ENCODE assay signal across 13 cellular contexts in genomic region chr21:43925096-43925481, GRCh38.
DNase-seq lines count a peak whose midpoint lies in the region; ATAC-seq and TF ChIP-seq lines count a peak whose summit lies in the region.
"Had no signal": no experiment of that assay in that cellular context is flagged by ENCODE, and none has a peak within 500 bp of the region (broad histone marks: within the 10 kb centered on the region; RNA-seq: fewer than 3 reads in every experiment).

No MANE protein-coding gene starts in this region.

- no peaks in the 10 kb centered on the region for H3K9me3 ChIP-seq in gastrocnemius medialis

- H3K9me3 Mint-ChIP-seq in chondrocyte (ENCODE audit: low read depth): no peaks in the 10 kb centered on the region
- H3K9me3 Mint-ChIP-seq: central memory CD8-positive, alpha-beta T cell; stimulated activated effector memory CD8-positive, alpha-beta T cell treated with anti-CD3 and anti-CD28 coated beads, Interleukin-12 subunit alpha, Interleukin-12 subunit beta, amount 100 ng/mL, for 72 hours had no signal

- H3K36me3 Mint-ChIP-seq in chondrocyte (ENCODE audit: low read depth): no peaks in the 10 kb centered on the region

- no peaks in the 10 kb centered on the region for H3K27me3 ChIP-seq in gastrocnemius medialis

- peak overlapping the region; percentile 94 to 98 (median 96) for H3K27ac ChIP-seq in gastrocnemius medialis

- TF ChIP-seq POLR2A in gastrocnemius medialis (IDR thresholded peaks at IDR 0.05): peak; percentile 25 to 44

- H3K27me3 Mint-ChIP-seq in chondrocyte (ENCODE audit: low read depth): no peaks in the 10 kb centered on the region
- H3K27me3 Mint-ChIP-seq: activated CD8-positive, alpha-beta memory T cell treated with anti-CD3 and anti-CD28 coated beads, Interleukin-2, amount 10 ng/mL, durations not matched to agents 7 days and 5 days; central memory CD8-positive, alpha-beta T cell had no signal

- in situ Hi-C loops in gastrocnemius medialis (cut with MboI; ENCODE audit: low sequenced_read_pairs in 4 of 4): loop anchor here in 1 of 4 donors (25.0 kb wide), 1 partner anchor 88 kb away; no protein-coding TSS in a partner anchor

- no peak overlapping the region for H3K27ac Mint-ChIP-seq in chondrocyte (ENCODE audit: unreplicated experiment)
- H3K27ac Mint-ChIP-seq: activated CD8-positive, alpha-beta memory T cell treated with anti-CD3 and anti-CD28 coated beads, Interleukin-2, amount 10 ng/mL, durations not matched to agents 7 days and 5 days; stimulated activated effector memory CD8-positive, alpha-beta T cell treated with anti-CD3 and anti-CD28 coated beads, Interleukin-12 subunit alpha, Interleukin-12 subunit beta, amount 100 ng/mL, for 72 hours had no signal

- intact Hi-C loops in left colon (cut with DNase I, micrococcal nuclease): no loop called here
- intact Hi-C loops in gastrocnemius medialis (cut with DNase I; ENCODE audit: low total_unique reads): loop anchor here (5.0 kb wide), 1 partner anchor 98 kb away; no protein-coding TSS in a partner anchor

- H3K4me1 Mint-ChIP-seq in chondrocyte (ENCODE audit: low read depth): peaks cover 26% of the 10 kb centered on the region

- peaks cover 78 to 91% of the 10 kb centered on the region in 2 donors for H3K4me1 ChIP-seq in gastrocnemius medialis

- DNase-seq in HuH-7 (ENCODE audit: low spot score) (peak; percentile 69), chondrocyte (ENCODE audit: low spot score) (peak; percentile 82), left colon (peak; percentile 66 to 76), gastrocnemius medialis (peak; percentile 44 to 72), NCI-H2081 (lab: John Stamatoyannopoulos, UW) (no peak), T-helper 9 cell (no peak)
- DNase-seq: activated CD8-positive, alpha-beta memory T cell treated with anti-CD3 and anti-CD28 coated beads, Interleukin-2, amount 10 ng/mL, durations not matched to agents 7 days and 5 days; activated naive CD4-positive, alpha-beta T cell treated with anti-CD3 and anti-CD28 coated beads, Interleukin-2, amount 50 U/mL, for 16 hours; NCI-H187; NCI-H82 had no signal

- H3K4me3 Mint-ChIP-seq in chondrocyte (ENCODE audit: unreplicated experiment): no peak overlapping the region
- H3K4me3 Mint-ChIP-seq: activated CD8-positive, alpha-beta memory T cell treated with anti-CD3 and anti-CD28 coated beads, Interleukin-2, amount 10 ng/mL, durations not matched to agents 7 days and 5 days; central memory CD8-positive, alpha-beta T cell; stimulated activated effector memory CD8-positive, alpha-beta T cell treated with anti-CD3 and anti-CD28 coated beads, Interleukin-12 subunit alpha, Interleukin-12 subunit beta, amount 100 ng/mL, for 72 hours had no signal

- H3K36me3 ChIP-seq in gastrocnemius medialis: no peaks in the 10 kb centered on the region

- H3K4me3 ChIP-seq in gastrocnemius medialis: peak overlapping the region in 2 of 4 donors; percentile 26 to 34

- TF ChIP-seq CTCF in chondrocyte (IDR thresholded peaks at IDR 0.05) (no peak), gastrocnemius medialis (IDR thresholded peaks at IDR 0.05 in 4 of 5, conservative IDR thresholded peaks at IDR 0.05 in 1 of 5) (peak in 3 of 5 experiments; percentile 18 to 27 (median 20))

- ATAC-seq in left colon: peak; percentile 89
- peak in 1 of 2 donors; percentile 27 for ATAC-seq in gastrocnemius medialis
- no peak for ATAC-seq in HG03342 (IDR thresholded peaks at IDR 0.05; ENCODE audit: unreplicated experiment)
- ATAC-seq: activated CD8-positive, alpha-beta memory T cell treated with anti-CD3 and anti-CD28 coated beads, Interleukin-2, amount 10 ng/mL, durations not matched to agents 7 days and 5 days; stimulated activated effector memory CD8-positive, alpha-beta T cell treated with anti-CD3 and anti-CD28 coated beads, Interleukin-12 subunit alpha, Interleukin-12 subunit beta, amount 100 ng/mL, for 72 hours had no signal

Comparison
In these comparisons a context has a peak if more than half of its experiments do, and no peak if none do; other contexts are left out.
1. DNase-seq: peak in HuH-7 (single experiment), chondrocyte (single experiment), left colon (2 of 2) and gastrocnemius medialis (2 of 2); none in NCI-H2081 (0 of 2) and T-helper 9 cell (single experiment).